ENCODE assay signal across 22 cellular contexts in genomic region chr10:80122110-80122710, GRCh38. TPM values are rescaled to one million over a fixed set of nuclear protein-coding genes. Genes with fewer than 3 reads are reported as not detected.
DNase-seq lines count a peak whose midpoint lies in the region; ATAC-seq and TF ChIP-seq lines count a peak whose summit lies in the region.
"Had no signal": no experiment of that assay in that cellular context is flagged by ENCODE, and none has a peak within 500 bp of the region (broad histone marks: within the 10 kb centered on the region; RNA-seq: fewer than 3 reads in every experiment).

No MANE protein-coding gene starts in this region.

- intact Hi-C loops in body of pancreas (cut with DNase I) (no loop called here), natural killer cell (cut with micrococcal nuclease) (no loop called here), dorsolateral prefrontal cortex (cut with DNase I) (no loop called here)

- H3K14ac ChIP-seq in mesenchymal stem cell (ENCODE audit: low read length in 2 of 2): no peak overlapping the region

- H3K18ac ChIP-seq in mesenchymal stem cell (ENCODE audit: low read depth in 1 of 2, low read length in 2 of 2): no peak overlapping the region
- no peak overlapping the region for H3K18ac ChIP-seq in mesendoderm (ENCODE audit: low read length)

- POLR2A ChIA-PET in HEK293 (lab: Yijun Ruan, JAX): no interaction called here

- TF ChIP-seq CTCF in HEK293 (tag by site-specific recombination; IDR thresholded peaks at IDR 0.05) (no peak), chondrocyte (IDR thresholded peaks at IDR 0.05) (no peak), body of pancreas (IDR thresholded peaks at IDR 0.05) (no peak), natural killer cell (IDR thresholded peaks at IDR 0.05) (no peak), dorsolateral prefrontal cortex (IDR thresholded peaks at IDR 0.05 in 54 of 56, conservative IDR thresholded peaks at IDR 0.05 in 2 of 56; ENCODE audit: low read depth in 1 of 56, partially characterized antibody in 56 of 56) (no peak)

- H3K27ac Mint-ChIP-seq in chondrocyte (ENCODE audit: unreplicated experiment): peak overlapping the region; percentile 55
- no peak overlapping the region for H3K27ac Mint-ChIP-seq in natural killer cell
- H3K27ac Mint-ChIP-seq: IgD-negative memory B cell had no signal

- peaks cover 25% of the 10 kb centered on the region for H3K4me1 Mint-ChIP-seq in chondrocyte (ENCODE audit: low read depth)
- H3K4me1 Mint-ChIP-seq in natural killer cell: no peaks in the 10 kb centered on the region

- H3K27me3 Mint-ChIP-seq in chondrocyte (ENCODE audit: low read depth) (no peaks in the 10 kb centered on the region), natural killer cell (ENCODE audit: low read depth in 2 of 2) (peaks cover 15 to 27% of the 10 kb centered on the region in 2 donors)

- H3K36me3 ChIP-seq in ACC112 (ENCODE audit: insufficient read depth, low read length) (no peaks in the 10 kb centered on the region), HEK293 (ENCODE audit: control insufficient read depth in 2 of 2, insufficient read depth in 1 of 2, low read length in 2 of 2) (no peaks in the 10 kb centered on the region), mesenchymal stem cell (ENCODE audit: control insufficient read depth in 1 of 2, insufficient read depth in 2 of 2, low read depth in 1 of 2, low read length in 2 of 2) (no peaks in the 10 kb centered on the region), mesendoderm (ENCODE audit: control insufficient read depth, insufficient read depth, low read length) (no peaks in the 10 kb centered on the region), body of pancreas (replicated peaks in 1 of 2; ENCODE audit: insufficient read depth in 1 of 2, low read depth in 2 of 2) (no peaks in the 10 kb centered on the region)

- H2AFZ ChIP-seq in ACC112 (ENCODE audit: low read length, unreplicated experiment) (no peak overlapping the region), mesenchymal stem cell (ENCODE audit: low read depth, low read length) (no peak overlapping the region)

- H3K4me1 ChIP-seq in ACC112 (ENCODE audit: control insufficient read depth, insufficient read depth, low read length, unreplicated experiment): peaks cover 29% of the 10 kb centered on the region
- H3K4me1 ChIP-seq in HEK293 (ENCODE audit: control insufficient read depth, insufficient read depth, low read length): no peaks in the 10 kb centered on the region
- no peaks in the 10 kb centered on the region for H3K4me1 ChIP-seq in mesenchymal stem cell (ENCODE audit: control insufficient read depth, insufficient read depth, low read depth, low read length)
- no peaks in the 10 kb centered on the region for H3K4me1 ChIP-seq in mesendoderm (ENCODE audit: control insufficient read depth, low read depth, low read length)
- H3K4me1 ChIP-seq in body of pancreas: no peaks in the 10 kb centered on the region
- H3K4me1 ChIP-seq: A549 had no signal

- H2BK5ac ChIP-seq in mesenchymal stem cell (ENCODE audit: low read depth, low read length, poor library complexity, severe bottlenecking) (no peak overlapping the region), mesendoderm (ENCODE audit: low read length) (no peak overlapping the region)

- no peak overlapping the region for H3K56ac ChIP-seq in mesendoderm (ENCODE audit: low read length)

- H3K27ac ChIP-seq in ACC112 (ENCODE audit: low read depth, low read length) (peak overlapping the region; percentile 86), HEK293 (ENCODE audit: extremely low read depth, low read depth, low read length) (no peak overlapping the region), mesenchymal stem cell (ENCODE audit: low read length, poor library complexity, severe bottlenecking) (no peak overlapping the region), mesendoderm (ENCODE audit: low read depth, low read length) (no peak overlapping the region), body of pancreas (no peak overlapping the region), dorsolateral prefrontal cortex (no peak overlapping the region)
- H3K27ac ChIP-seq: A549 had no signal

- no peak overlapping the region for H4K8ac ChIP-seq in mesenchymal stem cell (ENCODE audit: low read length)
- H4K8ac ChIP-seq in mesendoderm (ENCODE audit: low read depth, low read length): no peak overlapping the region

- H3K4me3 ChIP-seq in ACC112 (ENCODE audit: low read depth, low read length) (no peak overlapping the region), HEK293 (ENCODE audit: low read depth, low read length) (no peak overlapping the region), mesenchymal stem cell (ENCODE audit: insufficient read depth in 1 of 2, low read depth in 1 of 2, low read length in 2 of 2) (peak overlapping the region in 1 of 2 experiments; percentile 43), mesendoderm (ENCODE audit: low read length) (no peak overlapping the region), body of pancreas (no peak overlapping the region), dorsolateral prefrontal cortex (no peak overlapping the region)
- H3K4me3 ChIP-seq: A549 had no signal

- no peak overlapping the region for H2BK12ac ChIP-seq in mesenchymal stem cell (ENCODE audit: low read length in 2 of 2)

- no peak overlapping the region for H2AK5ac ChIP-seq in mesenchymal stem cell (ENCODE audit: low read length, severe bottlenecking)
- no peak overlapping the region for H2AK5ac ChIP-seq in mesendoderm (ENCODE audit: low read length)

- no peaks in the 10 kb centered on the region for H3K27me3 ChIP-seq in ACC112 (ENCODE audit: insufficient read depth, low read length)
- H3K27me3 ChIP-seq in mesenchymal stem cell (ENCODE audit: control insufficient read depth in 1 of 2, insufficient read depth in 1 of 2, low read length in 2 of 2): peaks cover 0 to 8% of the 10 kb centered on the region in 2 experiments
- H3K27me3 ChIP-seq in mesendoderm (ENCODE audit: insufficient read depth, low read length, poor library complexity): no peaks in the 10 kb centered on the region
- H3K27me3 ChIP-seq in body of pancreas: no peaks in the 10 kb centered on the region
- no peaks in the 10 kb centered on the region for H3K27me3 ChIP-seq in dorsolateral prefrontal cortex

- H3K4me3 Mint-ChIP-seq in chondrocyte (ENCODE audit: unreplicated experiment): no peak overlapping the region
- H3K4me3 Mint-ChIP-seq in natural killer cell: no peak overlapping the region
- H3K4me3 Mint-ChIP-seq: IgD-negative memory B cell had no signal

- no peaks in the 10 kb centered on the region for H3K9me3 Mint-ChIP-seq in chondrocyte (ENCODE audit: low read depth)
- no peaks in the 10 kb centered on the region for H3K9me3 Mint-ChIP-seq in natural killer cell
- H3K9me3 Mint-ChIP-seq: IgD-negative memory B cell had no signal

- H3K4ac ChIP-seq in mesenchymal stem cell (ENCODE audit: low read depth in 1 of 2, low read length in 2 of 2) (no peak overlapping the region), mesendoderm (ENCODE audit: low read depth, low read length) (no peak overlapping the region)

- H3K4me2 ChIP-seq in mesenchymal stem cell (ENCODE audit: low read length, poor library complexity, severe bottlenecking): no peak overlapping the region
- H3K4me2 ChIP-seq in mesendoderm (ENCODE audit: low read length): no peak overlapping the region
- H3K4me2 ChIP-seq: A549 had no signal

- H4K5ac ChIP-seq in mesendoderm (ENCODE audit: low read length): no peak overlapping the region

- no peaks in the 10 kb centered on the region for H3K36me3 Mint-ChIP-seq in chondrocyte (ENCODE audit: low read depth)
- H3K36me3 Mint-ChIP-seq in natural killer cell: no peaks in the 10 kb centered on the region

- no peak overlapping the region for H2BK120ac ChIP-seq in mesenchymal stem cell (ENCODE audit: low read depth, low read length)
- H2BK120ac ChIP-seq in mesendoderm (ENCODE audit: low read depth, low read length): no peak overlapping the region

- no peak for TF ChIP-seq POLR2A in body of pancreas (IDR thresholded peaks at IDR 0.05)

- no peaks in the 10 kb centered on the region for H3K9me3 ChIP-seq in HEK293 (ENCODE audit: control insufficient read depth, insufficient read depth, low read depth, low read length)
- no peaks in the 10 kb centered on the region for H3K9me3 ChIP-seq in mesenchymal stem cell (ENCODE audit: control insufficient read depth, low read length)
- no peaks in the 10 kb centered on the region for H3K9me3 ChIP-seq in body of pancreas
- H3K9me3 ChIP-seq: A549 had no signal

- H3K9ac ChIP-seq in mesenchymal stem cell (ENCODE audit: low read length) (peak overlapping the region; percentile 42), mesendoderm (ENCODE audit: low read length) (no peak overlapping the region)

- DNase-seq in chondrocyte (ENCODE audit: low spot score) (no peak), mesenchymal stem cell (no peak), mesendoderm (no peak), body of pancreas (no peak), natural killer cell (no peak), dorsolateral prefrontal cortex (no peak)
- DNase-seq: GOT3, MV-4-11, NCI-H1105 treated with DMSO at 0.1 percent for 48 hours, NCI-H1694, NCI-H2081, NCI-H2171, NCI-H524 treated with DMSO at 0.1 percent for 48 hours, NCI-H82, Right ventricle myocardium superior had no signal

- no peak overlapping the region for H2BK15ac ChIP-seq in mesenchymal stem cell (ENCODE audit: low read depth, poor library complexity, severe bottlenecking)
- H2BK15ac ChIP-seq in mesendoderm (replicated peaks; ENCODE audit: low read depth): no peak overlapping the region

- no peak for ATAC-seq in body of pancreas
- no peak for ATAC-seq in natural killer cell
- ATAC-seq: A549, HCT116 had no signal

- no peak overlapping the region for H3K23ac ChIP-seq in mesenchymal stem cell (ENCODE audit: low read length in 2 of 2)
- H3K23ac ChIP-seq in mesendoderm (ENCODE audit: low read length): no peak overlapping the region

- H3K79me1 ChIP-seq in mesenchymal stem cell (replicated peaks; ENCODE audit: low read length, poor library complexity, severe bottlenecking) (no peaks in the 10 kb centered on the region), mesendoderm (ENCODE audit: low read length) (no peaks in the 10 kb centered on the region)

- H3K79me2 ChIP-seq in ACC112 (ENCODE audit: control insufficient read depth, insufficient read depth, low read length, unreplicated experiment): no peaks in the 10 kb centered on the region
- H3K79me2 ChIP-seq in mesendoderm (ENCODE audit: control insufficient read depth, insufficient read depth, low read length): no peaks in the 10 kb centered on the region

- no peak overlapping the region for H4K91ac ChIP-seq in mesenchymal stem cell (ENCODE audit: low read length)

- CTCF ChIA-PET in HEK293 (lab: Yijun Ruan, JAX): interaction anchor here (0.8 to 1.3 kb wide), 2 partner anchors 21 to 31 kb away, joined by 3 to 5 read pairs; no protein-coding TSS in a partner anchor

RNA-seq across cellular contexts. Expression of gene PLAC9, which starts 10.3 kb away (rescaled TPM):
- total RNA-seq in chondrocyte: 121 to 198 TPM (median 193 TPM) in 3 replicates
- 1.6 TPM for polyA plus RNA-seq in mesenchymal stem cell (2013, experiment 1 of 2)
- 2.0 TPM for polyA plus RNA-seq in mesenchymal stem cell (2013, experiment 2 of 2)
- 18.5 TPM for polyA plus RNA-seq in mesendoderm (2013, experiment 1 of 2)
- 19.5 TPM for polyA plus RNA-seq in mesendoderm (2013, experiment 2 of 2)
- total RNA-seq in body of pancreas: 10 to 100 TPM in 1 of 2 donors, 1 to 10 TPM in 1; 6.5 to 39.9 TPM
- not detected for total RNA-seq in natural killer cell
- total RNA-seq in dorsolateral prefrontal cortex: 10 to 100 TPM in 3 of 120 experiments, 1 to 10 TPM in 115, not detected in 2; 1.1 to 15.2 (median 4.3) TPM
- total RNA-seq: Daoy, SK-MEL-5 had no signal
- polyA plus RNA-seq: A549, IgD-negative memory B cell had no signal

RNA-seq across cellular contexts. Expression of gene TMEM254, which starts 43.7 kb away (rescaled TPM):
- total RNA-seq in chondrocyte (18.2 to 19.6 TPM (median 18.9 TPM) in 3 replicates), body of pancreas (1 to 10 TPM; 8.6 to 9.9 TPM), natural killer cell (10 to 100 TPM in 2 of 3 donors, 1 to 10 TPM in 1; 7.1 to 11.1 (median 10.3) TPM), dorsolateral prefrontal cortex (10 to 100 TPM; 13.2 to 31.9 (median 22.3) TPM)
- 13.6 TPM for polyA plus RNA-seq in mesenchymal stem cell (2013, experiment 1 of 2)
- 13.5 TPM for polyA plus RNA-seq in mesenchymal stem cell (2013, experiment 2 of 2)
- 19.6 TPM for polyA plus RNA-seq in mesendoderm (2013, experiment 1 of 2)
- polyA plus RNA-seq in mesendoderm (2013, experiment 2 of 2): 20.5 TPM
